In the genomic region with DNA sequence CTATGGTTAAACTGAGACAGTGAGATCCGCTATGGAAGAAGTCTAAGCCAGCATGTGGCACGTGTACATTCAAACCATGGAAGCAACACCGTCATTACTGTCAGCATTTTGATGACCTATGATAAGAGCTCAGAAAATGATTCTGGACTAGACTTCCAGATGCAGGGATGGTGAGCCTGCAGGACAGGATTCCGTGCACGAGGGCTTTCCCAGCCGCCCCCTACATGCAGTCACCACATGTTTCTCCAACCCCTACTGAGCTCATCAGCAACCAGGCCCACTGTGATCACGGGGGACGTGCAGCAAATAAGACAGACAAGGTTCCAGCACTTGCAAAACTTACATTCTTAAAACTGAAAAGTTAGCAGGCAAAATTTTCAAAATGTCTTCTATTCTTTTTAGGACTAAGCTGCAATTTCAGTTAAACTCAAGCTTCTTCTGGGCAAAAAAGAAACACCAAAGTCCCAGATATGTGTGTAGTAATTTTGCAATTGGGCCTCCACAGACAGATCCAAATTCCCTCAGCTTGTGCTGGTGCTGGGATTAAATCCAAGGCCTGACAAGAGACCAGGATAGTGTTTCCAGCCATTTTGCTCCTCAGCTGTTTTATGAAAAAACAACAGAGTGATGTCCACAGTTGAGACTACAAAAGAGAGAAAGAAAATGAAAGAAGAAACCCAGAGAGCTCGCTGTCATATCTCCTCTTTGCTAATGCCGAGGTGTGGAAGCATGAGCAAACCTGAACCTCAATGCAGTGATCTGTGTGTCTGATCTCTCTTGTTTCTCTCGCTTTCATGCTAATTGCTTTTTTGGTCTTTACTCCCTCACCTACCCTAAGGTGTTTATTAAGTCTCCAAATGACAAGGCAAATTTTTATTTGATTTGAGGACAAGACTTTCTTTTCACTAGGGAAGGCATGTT, we compare ENCODE assay signal across 14 cellular contexts.
DNase-seq lines count a peak whose midpoint lies in the region; ATAC-seq and TF ChIP-seq lines count a peak whose summit lies in the region.
"Had no signal": no experiment of that assay in that cellular context is flagged by ENCODE, and none has a peak within 500 bp of the region (broad histone marks: within the 10 kb centered on the region; RNA-seq: fewer than 3 reads in every experiment).

No MANE protein-coding gene starts in this region.

- in situ Hi-C loops in gastrocnemius medialis (cut with MboI; ENCODE audit: low sequenced_read_pairs in 4 of 4), result loop anchor here in 3 of 4 donors (25.0 kb wide), 3 partner anchors 166 to 616 kb away; a partner anchor contains a TSS

- no peak for ATAC-seq in SK-N-SH treated with all-trans-retinoic acid at 6 μM for 48 hours
- ATAC-seq in heart right ventricle, result peak in 1 of 8 donors; percentile 35
- ATAC-seq in gastrocnemius medialis, result peak; percentile 27 to 37
- no peak for ATAC-seq in GM18861 (IDR thresholded peaks at IDR 0.05; ENCODE audit: unreplicated experiment)
- ATAC-seq: K562 had no signal

- H3K4me3 ChIP-seq in heart right ventricle (no peak overlapping the region), gastrocnemius medialis (peak overlapping the region in 3 of 4 donors; percentile 23 to 30 (median 28))
- H3K4me3 ChIP-seq: K562 had no signal

- DNase-seq in AG20443 (ENCODE audit: low spot score) (peak; percentile 23), heart right ventricle (no peak), gastrocnemius medialis (no peak), NCI-H2029 treated with DMSO at 0.1 percent for 48 hours (lab: John Stamatoyannopoulos, UW) (no peak), kidney glomerular epithelial cell (lab: John Stamatoyannopoulos, UW) (no peak), GM19240 (ENCODE audit: insufficient read length, low spot score) (no peak)
- DNase-seq: AML-193, dermis blood vessel endothelial cell, naive B cell, NCI-H2029, SIG-M5 had no signal

- intact Hi-C loops in heart right ventricle (cut with DNase I), result no loop called here
- intact Hi-C loops in gastrocnemius medialis (cut with DNase I; ENCODE audit: low total_unique reads), result loop anchor here (10.0 kb wide), 2 partner anchors 373 to 603 kb away; a partner anchor contains a TSS

- H3K27me3 ChIP-seq in heart right ventricle (no peaks in the 10 kb centered on the region), gastrocnemius medialis (no peaks in the 10 kb centered on the region)

- TF ChIP-seq POLR2A in gastrocnemius medialis (IDR thresholded peaks at IDR 0.05), result no peak

- H3K27ac ChIP-seq in heart right ventricle, result peak overlapping the region in 9 of 10 donors; percentile 11 to 94 (median 82)
- peak overlapping the region; percentile 24 to 73 (median 50) for H3K27ac ChIP-seq in gastrocnemius medialis

- H3K36me3 ChIP-seq in heart right ventricle, result peaks cover 0 to 28% (median 0%) of the 10 kb centered on the region in 9 donors
- no peaks in the 10 kb centered on the region for H3K36me3 ChIP-seq in gastrocnemius medialis

- H3K9me3 ChIP-seq in heart right ventricle (no peaks in the 10 kb centered on the region), gastrocnemius medialis (no peaks in the 10 kb centered on the region)

- no peak for TF ChIP-seq CTCF in heart right ventricle (IDR thresholded peaks at IDR 0.05)
- no peak for TF ChIP-seq CTCF in gastrocnemius medialis (IDR thresholded peaks at IDR 0.05 in 4 of 5, conservative IDR thresholded peaks at IDR 0.05 in 1 of 5)

- WGBS in heart right ventricle, 2 donors, result 68 to 82% methylated on average over 11 of the region's 11 CpGs

- peaks cover 4 to 66% (median 29%) of the 10 kb centered on the region in 9 donors for H3K4me1 ChIP-seq in heart right ventricle
- H3K4me1 ChIP-seq in gastrocnemius medialis, result peaks cover 20 to 27% of the 10 kb centered on the region in 2 donors

TF ChIP-seq in SK-N-SH treated with all-trans-retinoic acid at 6 μM for 48 hours, 23 proteins besides CTCF, POLR2A, EP300 and RAD21:
- no peak for TF ChIP-seq SNAI2 (CRISPR knock-in tag; IDR thresholded peaks at IDR 0.05)
- peak; percentile 86 for TF ChIP-seq TCF4 (CRISPR knock-in tag; IDR thresholded peaks at IDR 0.05; ENCODE audit: borderline replicate concordance)
- no peak for TF ChIP-seq RARB (CRISPR knock-in tag; IDR thresholded peaks at IDR 0.05)
- TF ChIP-seq ZNF8 (CRISPR knock-in tag; IDR thresholded peaks at IDR 0.05), result no peak
- TF ChIP-seq, protein P1, sequence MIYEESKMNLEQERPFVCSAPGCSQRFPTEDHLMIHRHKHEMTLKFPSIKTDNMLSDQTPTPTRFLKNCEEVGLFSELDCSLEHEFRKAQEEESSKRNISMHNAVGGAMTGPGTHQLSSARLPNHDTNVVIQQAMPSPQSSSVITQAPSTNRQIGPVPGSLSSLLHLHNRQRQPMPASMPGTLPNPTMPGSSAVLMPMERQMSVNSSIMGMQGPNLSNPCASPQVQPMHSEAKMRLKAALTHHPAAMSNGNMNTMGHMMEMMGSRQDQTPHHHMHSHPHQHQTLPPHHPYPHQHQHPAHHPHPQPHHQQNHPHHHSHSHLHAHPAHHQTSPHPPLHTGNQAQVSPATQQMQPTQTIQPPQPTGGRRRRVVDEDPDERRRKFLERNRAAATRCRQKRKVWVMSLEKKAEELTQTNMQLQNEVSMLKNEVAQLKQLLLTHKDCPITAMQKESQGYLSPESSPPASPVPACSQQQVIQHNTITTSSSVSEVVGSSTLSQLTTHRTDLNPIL (CRISPR knock-in tag; IDR thresholded peaks at IDR 0.05; ENCODE audit: low read depth), result no peak
- no peak for TF ChIP-seq OSR1 (CRISPR knock-in tag; IDR thresholded peaks at IDR 0.05)

Comparison
In these comparisons a context has a peak if more than half of its experiments do, and no peak if none do; other contexts are left out.
1. ATAC-seq: peak in gastrocnemius medialis (2 of 2); none in SK-N-SH treated with all-trans-retinoic acid at 6 μM for 48 hours (single experiment) and GM18861 (single experiment).
2. H3K4me3 ChIP-seq: peak in gastrocnemius medialis (3 of 4); none in heart right ventricle (0 of 10).